ENCODE assay signal across 17 cellular contexts in the genomic region with DNA sequence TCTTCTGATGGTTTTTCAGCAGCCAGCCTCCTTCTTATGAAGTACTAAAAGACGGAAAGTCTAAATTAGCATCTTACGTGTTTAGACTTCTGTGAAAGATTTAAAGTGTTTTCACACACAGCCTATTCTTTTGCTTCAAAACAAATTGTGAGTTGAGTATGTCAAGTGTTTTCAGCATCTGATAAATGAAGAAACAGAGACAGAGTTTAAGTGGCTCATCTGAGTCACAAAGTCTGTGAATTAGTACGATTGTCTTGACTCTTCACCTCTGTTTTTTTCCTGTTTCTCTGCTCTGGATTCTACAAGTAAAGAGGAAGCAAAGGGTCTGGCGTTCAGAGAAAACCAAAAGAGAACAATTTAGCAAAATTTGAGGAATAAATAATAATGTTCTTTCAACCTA.
"Had no signal": no experiment of that assay in that cellular context is flagged by ENCODE, and none has a peak within 500 bp of the region (broad histone marks: within the 10 kb centered on the region; RNA-seq: fewer than 3 reads in every experiment).

No MANE protein-coding gene starts in this region.

- H3K27ac ChIP-seq: breast epithelium had no signal

- H3K4me1 ChIP-seq: breast epithelium had no signal

- FAIRE-seq: kidney, small intestine had no signal

- H3K36me3 ChIP-seq: breast epithelium had no signal

- H3K27me3 Mint-ChIP-seq: progenitor cell of endocrine pancreas had no signal

- ATAC-seq: activated naive CD8-positive, alpha-beta T cell treated with anti-CD3 and anti-CD28 coated beads, Interleukin-2, amount 50 U/mL, for 24 hours; right cardiac atrium had no signal

- H3K4me1 Mint-ChIP-seq: activated naive CD8-positive, alpha-beta T cell treated with anti-CD3 and anti-CD28 coated beads, Interleukin-2, amount 50 U/mL, for 24 hours had no signal

- H3K9me3 ChIP-seq: breast epithelium had no signal

- H3K4me3 Mint-ChIP-seq: activated naive CD8-positive, alpha-beta T cell treated with anti-CD3 and anti-CD28 coated beads, Interleukin-2, amount 50 U/mL, for 24 hours; activated T-helper 1 cell treated with anti-CD3 and anti-CD28 coated beads, Interleukin-12 subunit alpha, Interleukin-12 subunit beta, Interleukin-2, Interleukin-4 antibody, amounts not matched to agents 30 ng/mL and 10 ng/mL and 1 ng/mL, durations not matched to agents 14 hours and 24 hours and 36 hours had no signal

- H3K9me3 Mint-ChIP-seq: activated naive CD8-positive, alpha-beta T cell treated with anti-CD3 and anti-CD28 coated beads, Interleukin-2, amount 50 U/mL, for 24 hours; activated T-helper 1 cell treated with anti-CD3 and anti-CD28 coated beads, Interleukin-12 subunit alpha, Interleukin-12 subunit beta, Interleukin-2, Interleukin-4 antibody, amounts not matched to agents 30 ng/mL and 10 ng/mL and 1 ng/mL, durations not matched to agents 14 hours and 24 hours and 36 hours had no signal

- DNase-seq: activated CD4-positive, alpha-beta T cell treated with anti-CD3 and anti-CD28 coated beads for 48 hours; activated CD8-positive, alpha-beta memory T cell treated with anti-CD3 and anti-CD28 coated beads, Interleukin-2, amount 50 U/mL, for 48 hours; activated naive CD4-positive, alpha-beta T cell treated with Interleukin-2 at 50 U/mL for 16 hours; activated naive CD8-positive, alpha-beta T cell treated with anti-CD3 and anti-CD28 coated beads, Interleukin-2, amount 50 U/mL, for 24 hours; aorta; erythroblast; hypothalamus; kidney; right cardiac atrium; small intestine; stimulated activated CD4-positive, alpha-beta T cell treated with anti-CD3 and anti-CD28 coated beads, Interleukin-4, amount 100 ng/mL, for 24 hours; stimulated activated naive CD4-positive, alpha-beta T cell treated with Interleukin-2 at 50 U/mL for 16 hours; T-helper 1 cell; T1000 had no signal

- H3K4me3 ChIP-seq: breast epithelium had no signal

- H3K27ac Mint-ChIP-seq: activated naive CD8-positive, alpha-beta T cell treated with anti-CD3 and anti-CD28 coated beads, Interleukin-2, amount 50 U/mL, for 24 hours; activated T-helper 1 cell treated with anti-CD3 and anti-CD28 coated beads, Interleukin-12 subunit alpha, Interleukin-12 subunit beta, Interleukin-2, Interleukin-4 antibody, amounts not matched to agents 30 ng/mL and 10 ng/mL and 1 ng/mL, durations not matched to agents 14 hours and 24 hours and 36 hours; progenitor cell of endocrine pancreas had no signal

- H3K27me3 ChIP-seq: breast epithelium had no signal
